25 cellular contexts compared by ENCODE assay signal in the genomic region with DNA sequence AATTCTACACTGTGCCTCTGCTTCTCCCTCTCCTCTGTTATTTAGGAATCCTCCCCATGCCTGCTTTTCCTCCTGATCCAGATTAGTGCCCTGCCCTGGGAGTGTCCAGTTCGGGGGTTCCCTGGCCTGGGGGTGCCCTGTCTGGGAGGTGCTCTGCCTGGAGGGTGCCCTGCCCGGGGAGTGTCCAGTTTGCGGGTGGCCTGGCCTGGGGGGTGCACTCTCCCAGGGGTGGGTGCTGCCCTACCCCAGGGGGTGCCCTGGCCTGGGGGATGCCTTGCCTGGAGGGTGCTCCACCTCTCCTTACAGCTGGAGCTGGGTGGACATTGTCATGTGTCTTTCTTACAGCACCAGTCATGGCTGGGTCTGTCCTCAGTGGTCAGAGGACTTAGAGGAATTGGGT. TPM values are rescaled to one million over a fixed set of nuclear protein-coding genes. Genes with fewer than 3 reads are reported as not detected.
DNase-seq lines count a peak whose midpoint lies in the region; ATAC-seq and TF ChIP-seq lines count a peak whose summit lies in the region.
"Had no signal": no experiment of that assay in that cellular context is flagged by ENCODE, and none has a peak within 500 bp of the region (broad histone marks: within the 10 kb centered on the region; RNA-seq: fewer than 3 reads in every experiment).

No MANE protein-coding gene starts in this region.

- no peak for TF ChIP-seq CTCF in RWPE2 (IDR thresholded peaks at IDR 0.05; ENCODE audit: poor library complexity, severe bottlenecking)
- no peak for TF ChIP-seq CTCF in lower lobe of right lung (IDR thresholded peaks at IDR 0.05)
- no peak for TF ChIP-seq CTCF in upper lobe of left lung (IDR thresholded peaks at IDR 0.05)

- H3K4me3 ChIP-seq in RWPE2 (ENCODE audit: severe bottlenecking), result no peak overlapping the region
- H3K4me3 ChIP-seq in lower lobe of right lung, result no peak overlapping the region
- H3K4me3 ChIP-seq in upper lobe of left lung, result no peak overlapping the region
- H3K4me3 ChIP-seq: ascending aorta, cardiac muscle cell, hepatocyte, pancreas, transverse colon had no signal

- DNase-seq in Right ventricle myocardium superior, result peak; percentile 31
- DNase-seq in Right ventricle myocardium inferior (ENCODE audit: missing footprints), result no peak
- DNase-seq in RWPE2 (ENCODE audit: low spot score), result peak; percentile 49
- DNase-seq in lower lobe of right lung, result peak; percentile 37
- DNase-seq in upper lobe of left lung, result no peak
- no peak for DNase-seq in DMS79 treated with DMSO at 0.1 percent for 48 hours (lab: John Stamatoyannopoulos, UW)
- DNase-seq in stimulated activated CD4-positive, alpha-beta T cell treated with anti-CD3 and anti-CD28 coated beads, Interleukin-4, amount 100 ng/mL, for 1 hour, result no peak
- DNase-seq: activated CD8-positive, alpha-beta memory T cell treated with anti-CD3 and anti-CD28 coated beads, Interleukin-2, amount 10 ng/mL, durations not matched to agents 7 days and 5 days; activated T-cell treated with anti-CD3 and anti-CD28 coated beads, Interleukin-2, amount 50 U/mL, for 72 hours; cortex of kidney; effector memory CD4-positive, alpha-beta T cell; HFFc6; NCI-H1092; NCI-H1694 treated with DMSO at 0.1 percent for 48 hours; NCI-H2171; NCI-H510A; T-cell; transverse colon had no signal

- peaks cover 2% of the 10 kb centered on the region for H3K27me3 ChIP-seq in RWPE2 (ENCODE audit: insufficient read depth, poor library complexity, severe bottlenecking)
- H3K27me3 ChIP-seq in lower lobe of right lung (ENCODE audit: low read depth), result no peaks in the 10 kb centered on the region
- H3K27me3 ChIP-seq in upper lobe of left lung, result no peaks in the 10 kb centered on the region
- H3K27me3 ChIP-seq: ascending aorta, cardiac muscle cell, pancreas, transverse colon had no signal

- ATAC-seq in Right ventricle myocardium superior (ENCODE audit: poor library complexity) (no peak), Right ventricle myocardium inferior (no peak), RWPE2 (ENCODE audit: low read depth) (no peak), lower lobe of right lung (peak in 1 of 2 donors; percentile 15), upper lobe of left lung (ENCODE audit: low FRiP score in 2 of 2) (no peak), GM21723 (IDR thresholded peaks at IDR 0.05; ENCODE audit: unreplicated experiment) (no peak)
- ATAC-seq: activated CD8-positive, alpha-beta memory T cell treated with anti-CD3 and anti-CD28 coated beads, Interleukin-2, amount 10 ng/mL, durations not matched to agents 7 days and 5 days; activated T-cell treated with anti-CD3 and anti-CD28 coated beads, Interleukin-2, amount 50 U/mL, for 72 hours; pancreas; T-cell had no signal

- H3K27ac ChIP-seq in RWPE2 (ENCODE audit: poor library complexity, severe bottlenecking) (no peak overlapping the region), lower lobe of right lung (no peak overlapping the region), upper lobe of left lung (peak overlapping the region in 3 of 4 donors; percentile 0 to 65 (median 43))
- H3K27ac ChIP-seq: ascending aorta, cardiac muscle cell, epithelial cell of prostate, hepatocyte, pancreas, transverse colon had no signal

- no peaks in the 10 kb centered on the region for H3K9me3 ChIP-seq in RWPE2 (ENCODE audit: severe bottlenecking)
- H3K9me3 ChIP-seq in lower lobe of right lung, result no peaks in the 10 kb centered on the region
- no peaks in the 10 kb centered on the region for H3K9me3 ChIP-seq in upper lobe of left lung
- H3K9me3 ChIP-seq: ascending aorta, pancreas, transverse colon had no signal

- intact Hi-C loops in Right ventricle myocardium superior (cut with DNase I) (no loop called here), Right ventricle myocardium inferior (cut with DNase I) (no loop called here), lower lobe of right lung (cut with DNase I) (no loop called here)

- TF ChIP-seq POLR2A in upper lobe of left lung (IDR thresholded peaks at IDR 0.05), result no peak

- 86 to 96% methylated on average over 1 to 3 of the region's 3 CpGs for whole genome bisulfite sequencing in upper lobe of left lung, 2 donors

- no peak for TF ChIP-seq EP300 in upper lobe of left lung (IDR thresholded peaks at IDR 0.05)

- H3K36me3 ChIP-seq in RWPE2 (ENCODE audit: low read depth) (no peaks in the 10 kb centered on the region), lower lobe of right lung (no peaks in the 10 kb centered on the region), upper lobe of left lung (peaks cover 0 to 15% (median 0%) of the 10 kb centered on the region in 4 donors)
- H3K36me3 ChIP-seq: ascending aorta, cardiac muscle cell, pancreas, transverse colon had no signal

- H3K4me1 ChIP-seq in RWPE2 (ENCODE audit: insufficient read depth, poor library complexity, severe bottlenecking) (no peaks in the 10 kb centered on the region), lower lobe of right lung (no peaks in the 10 kb centered on the region), upper lobe of left lung (peaks cover 0 to 7% (median 3%) of the 10 kb centered on the region in 4 donors)
- H3K4me1 ChIP-seq: ascending aorta, pancreas, transverse colon had no signal

RNA-seq across cellular contexts. Expression of a gene that starts 20.2 kb away (rescaled TPM):
- total RNA-seq in Right ventricle myocardium superior, result 31.2 TPM
- 33.8 TPM for total RNA-seq in Right ventricle myocardium inferior
- total RNA-seq in lower lobe of right lung, result 183 TPM
- total RNA-seq in upper lobe of left lung, result 100 to 1,000 TPM in 3 of 6 donors, 10 to 100 TPM in 3; 33.5 to 306 (median 88.1) TPM
- total RNA-seq: activated CD8-positive, alpha-beta memory T cell treated with anti-CD3 and anti-CD28 coated beads, Interleukin-2, amount 10 ng/mL, durations not matched to agents 7 days and 5 days; cardiac muscle cell; hepatocyte; HFFc6; HT1080 had no signal

Comparison
In these comparisons a context has a peak if more than half of its experiments do, and no peak if none do; other contexts are left out.
1. DNase-seq: peak in Right ventricle myocardium superior (single experiment), RWPE2 (single experiment) and lower lobe of right lung (single experiment); none in Right ventricle myocardium inferior (single experiment), upper lobe of left lung (0 of 2), DMS79 treated with DMSO at 0.1 percent for 48 hours (single experiment) and stimulated activated CD4-positive, alpha-beta T cell treated with anti-CD3 and anti-CD28 coated beads, Interleukin-4, amount 100 ng/mL, for 1 hour (single experiment).
2. H3K27ac ChIP-seq: peak in upper lobe of left lung (3 of 4); none in RWPE2 (single experiment) and lower lobe of right lung (single experiment).